Comparison of ENCODE assay signal across 8 cellular contexts in genomic region chr7:100437150-100438100, GRCh38. TPM values are rescaled to one million over a fixed set of nuclear protein-coding genes. Genes with fewer than 3 reads are reported as not detected.
DNase-seq lines count a peak whose midpoint lies in the region; ATAC-seq and TF ChIP-seq lines count a peak whose summit lies in the region.

No MANE protein-coding gene starts in this region.

- no peak for ATAC-seq in HG02623 (IDR thresholded peaks at IDR 0.05; ENCODE audit: unreplicated experiment)

- H3K36me3 ChIP-seq in liver (ENCODE audit: control insufficient read depth in 4 of 4, insufficient read depth in 3 of 4, low read depth in 1 of 4, low read length in 3 of 4) (peaks cover 2 to 14% (median 6%) of the 10 kb centered on the region in 4 donors), stomach (peaks cover 12 to 27% (median 24%) of the 10 kb centered on the region in 4 donors)

- intact Hi-C loops in stomach (cut with DNase I; ENCODE audit: low total_unique reads): no loop called here

- peaks cover 28% of the 10 kb centered on the region for H3K36me3 Mint-ChIP-seq in T-helper 1 cell treated with Interleukin-12 subunit alpha and Interleukin-12 subunit beta and Interleukin-4 antibody, amounts not matched to agents 30 μg/mL and 1 μg/mL, for 36 hours (ENCODE audit: low read depth)
- peaks cover 5% of the 10 kb centered on the region for H3K36me3 Mint-ChIP-seq in activated naive CD8-positive, alpha-beta T cell

- H3K4me3 Mint-ChIP-seq in T-helper 1 cell treated with Interleukin-12 subunit alpha and Interleukin-12 subunit beta and Interleukin-4 antibody, amounts not matched to agents 30 μg/mL and 1 μg/mL, for 36 hours: peak overlapping the region; percentile 28
- no peak overlapping the region for H3K4me3 Mint-ChIP-seq in activated naive CD8-positive, alpha-beta T cell

- H3K4me1 ChIP-seq in liver (ENCODE audit: control insufficient read depth in 4 of 4, insufficient read depth in 4 of 4, low read length in 3 of 4) (peaks cover 0 to 20% (median 11%) of the 10 kb centered on the region in 4 donors), stomach (peaks cover 14 to 38% (median 37%) of the 10 kb centered on the region in 4 donors)

- H3K4me3 ChIP-seq in liver (ENCODE audit: low read depth in 1 of 3, low read length in 3 of 3) (no peak overlapping the region), stomach (peak overlapping the region in 2 of 4 donors; percentile 85 to 97)

- 91% methylated on average over 28 of the region's 28 CpGs for WGBS in liver
- WGBS in stomach, 5 donors: 90 to 93% (median 91%) methylated on average over 28 of the region's 28 CpGs

- TF ChIP-seq POLR2A in stomach (IDR thresholded peaks at IDR 0.05): no peak

- no peaks in the 10 kb centered on the region for H3K9me3 Mint-ChIP-seq in T-helper 1 cell treated with Interleukin-12 subunit alpha and Interleukin-12 subunit beta and Interleukin-4 antibody, amounts not matched to agents 30 μg/mL and 1 μg/mL, for 36 hours
- H3K9me3 Mint-ChIP-seq in activated naive CD8-positive, alpha-beta T cell (ENCODE audit: low read depth): no peaks in the 10 kb centered on the region

- TF ChIP-seq EP300 in stomach (IDR thresholded peaks at IDR 0.05): no peak

- peak overlapping the region; percentile 90 to 99 for H3K27ac ChIP-seq in liver (ENCODE audit: low read depth in 1 of 2, low read length in 2 of 2)
- H3K27ac ChIP-seq in stomach: peak overlapping the region; percentile 96 to 99 (median 97)

- no peak overlapping the region for H3K27ac Mint-ChIP-seq in T-helper 1 cell treated with Interleukin-12 subunit alpha and Interleukin-12 subunit beta and Interleukin-4 antibody, amounts not matched to agents 30 μg/mL and 1 μg/mL, for 36 hours
- peak overlapping the region; percentile 58 for H3K27ac Mint-ChIP-seq in activated naive CD8-positive, alpha-beta T cell

- TF ChIP-seq CTCF in liver (IDR thresholded peaks at IDR 0.05; ENCODE audit: low read depth, low read length, missing input control) (no peak), stomach (IDR thresholded peaks at IDR 0.05) (no peak)

- H3K9ac ChIP-seq in liver (ENCODE audit: low read depth in 1 of 2, low read length in 2 of 2): no peak overlapping the region

- no peaks in the 10 kb centered on the region for H3K27me3 Mint-ChIP-seq in T-helper 1 cell treated with Interleukin-12 subunit alpha and Interleukin-12 subunit beta and Interleukin-4 antibody, amounts not matched to agents 30 μg/mL and 1 μg/mL, for 36 hours (ENCODE audit: low read depth)
- H3K27me3 Mint-ChIP-seq in activated naive CD8-positive, alpha-beta T cell: no peaks in the 10 kb centered on the region

- DNase-seq in T-helper 1 cell (no peak), stomach (no peak), GM03348 (ENCODE audit: low spot score) (no peak), DMS153 (lab: John Stamatoyannopoulos, UW) (no peak)

- H3K4me1 Mint-ChIP-seq in T-helper 1 cell treated with Interleukin-12 subunit alpha and Interleukin-12 subunit beta and Interleukin-4 antibody, amounts not matched to agents 30 μg/mL and 1 μg/mL, for 36 hours (ENCODE audit: low read depth): peaks cover 26% of the 10 kb centered on the region
- H3K4me1 Mint-ChIP-seq in activated naive CD8-positive, alpha-beta T cell (ENCODE audit: low read depth): peaks cover 29% of the 10 kb centered on the region

- H3K27me3 ChIP-seq in liver (ENCODE audit: control insufficient read depth in 4 of 4, insufficient read depth in 4 of 4, low read length in 3 of 4) (no peaks in the 10 kb centered on the region), stomach (no peaks in the 10 kb centered on the region)

- H3K9me3 ChIP-seq in liver (ENCODE audit: control insufficient read depth in 4 of 4, low read length in 3 of 4) (no peaks in the 10 kb centered on the region), stomach (no peaks in the 10 kb centered on the region)

- no peak for TF ChIP-seq RAD21 in liver (IDR thresholded peaks at IDR 0.05)

TF ChIP-seq in liver, 16 proteins besides CTCF, POLR2A, EP300 and RAD21:
- no peak for TF ChIP-seq TAF1 (conservative IDR thresholded peaks at IDR 0.05)
- no peak for TF ChIP-seq ZBTB33 (IDR thresholded peaks at IDR 0.05)
- TF ChIP-seq JUND (IDR thresholded peaks at IDR 0.05): no peak
- TF ChIP-seq RXRA (IDR thresholded peaks at IDR 0.05): no peak
- TF ChIP-seq, protein P1, sequence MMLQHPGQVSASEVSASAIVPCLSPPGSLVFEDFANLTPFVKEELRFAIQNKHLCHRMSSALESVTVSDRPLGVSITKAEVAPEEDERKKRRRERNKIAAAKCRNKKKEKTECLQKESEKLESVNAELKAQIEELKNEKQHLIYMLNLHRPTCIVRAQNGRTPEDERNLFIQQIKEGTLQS (IDR thresholded peaks at IDR 0.05): no peak
- no peak for TF ChIP-seq HNF4G (IDR thresholded peaks at IDR 0.05)
- no peak for TF ChIP-seq REST (IDR thresholded peaks at IDR 0.05)
- no peak for TF ChIP-seq MAX (IDR thresholded peaks at IDR 0.05)
- TF ChIP-seq YY1 (IDR thresholded peaks at IDR 0.05): no peak
- TF ChIP-seq GABPA (IDR thresholded peaks at IDR 0.05 in 1 of 2, conservative IDR thresholded peaks at IDR 0.05 in 1 of 2): no peak
- TF ChIP-seq FOXA2 (IDR thresholded peaks at IDR 0.05): no peak
- TF ChIP-seq NR2F2 (IDR thresholded peaks at IDR 0.05): no peak
- no peak for TF ChIP-seq EGR1 (IDR thresholded peaks at IDR 0.05; ENCODE audit: low read depth in 2 of 2)
- TF ChIP-seq HNF4A (conservative IDR thresholded peaks at IDR 0.05): no peak
- TF ChIP-seq FOXA1 (IDR thresholded peaks at IDR 0.05): no peak
- no peak for TF ChIP-seq SP1 (IDR thresholded peaks at IDR 0.05)

RNA-seq across cellular contexts. Expression of gene PPP1R35, which starts 1.1 kb away (rescaled TPM):
- 1 to 10 TPM; 6.6 to 7.4 TPM for total RNA-seq in liver
- polyA plus RNA-seq in liver: 10 to 100 TPM in 1 of 2 donors, 1 to 10 TPM in 1; 7.8 to 12.2 TPM
- 100 to 1,000 TPM in 1 of 5 donors, 10 to 100 TPM in 1, 1 to 10 TPM in 2, not detected in 1; 6.2 to 226 (median 38.9) TPM for total RNA-seq in stomach
- polyA plus RNA-seq in stomach: 10 to 100 TPM; 29.5 to 78.0 (median 39.5) TPM

RNA-seq across cellular contexts. Expression of gene MEPCE, which starts 7.8 kb away (rescaled TPM):
- total RNA-seq in liver: 10 to 100 TPM; 13.5 to 19.6 TPM
- 10 to 100 TPM in 1 of 2 donors, 1 to 10 TPM in 1; 6.7 to 21.8 TPM for polyA plus RNA-seq in liver
- 100 to 1,000 TPM in 1 of 5 donors, 10 to 100 TPM in 4; 14.1 to 117 (median 28.1) TPM for total RNA-seq in stomach
- polyA plus RNA-seq in stomach: 10 to 100 TPM; 17.4 to 21.4 (median 20.0) TPM

RNA-seq across cellular contexts. Expression of gene ZCWPW1, which starts 8.9 kb away (rescaled TPM):
- total RNA-seq in liver: 1 to 10 TPM; 1.4 to 2.3 TPM
- polyA plus RNA-seq in liver: 1 to 10 TPM; 3.3 TPM
- total RNA-seq in stomach: 10 to 100 TPM in 2 of 5 donors, 1 to 10 TPM in 1, under 1 TPM in 1, not detected in 1; 0.89 to 44.3 (median 10.9) TPM
- 10 to 100 TPM in 1 of 3 donors, 1 to 10 TPM in 2; 4.9 to 11.7 (median 5.2) TPM for polyA plus RNA-seq in stomach

RNA-seq across cellular contexts. Expression of gene SPACDR, which starts 26.6 kb away (rescaled TPM):
- total RNA-seq in liver (under 1 TPM; 0.17 to 0.33 TPM), stomach (1 to 10 TPM in 1 of 5 donors, not detected in 4; 2.3 TPM)
- polyA plus RNA-seq in liver (under 1 TPM in 1 of 2 donors, not detected in 1; 0.06 TPM), stomach (1 to 10 TPM in 1 of 3 donors, under 1 TPM in 1, not detected in 1; 0.65 to 1.1 TPM)

RNA-seq across cellular contexts. Expression of gene TSC22D4, which starts 41.6 kb away (rescaled TPM):
- total RNA-seq in liver (10 to 100 TPM in 1 of 2 donors, 1 to 10 TPM in 1; 6.9 to 21.2 TPM), stomach (100 to 1,000 TPM in 1 of 5 donors, 10 to 100 TPM in 3, 1 to 10 TPM in 1; 9.4 to 120 (median 28.0) TPM)
- polyA plus RNA-seq in liver (10 to 100 TPM in 1 of 2 donors, 1 to 10 TPM in 1; 5.5 to 15.9 TPM), stomach (10 to 100 TPM; 25.1 to 44.8 (median 35.0) TPM)
